In genomic region chr6:54730767-54731665, GRCh38 we compare ENCODE assay signal across 28 cellular contexts.
"Had no signal": no experiment of that assay in that cellular context is flagged by ENCODE, and none has a peak within 500 bp of the region (broad histone marks: within the 10 kb centered on the region; RNA-seq: fewer than 3 reads in every experiment).

No MANE protein-coding gene starts in this region.

- H3K27ac Mint-ChIP-seq: activated B cell treated with CpG ODN at 0.5 μM for 24 hours; activated CD4-positive, alpha-beta T cell treated with anti-CD3 and anti-CD28 coated beads, Interleukin-2, amount 10 ng/mL, durations not matched to agents 24 days and 14 days; activated CD8-positive, alpha-beta memory T cell treated with anti-CD3 and anti-CD28 coated beads, Interleukin-2, amount 10 ng/mL, durations not matched to agents 7 days and 5 days; activated naive CD4-positive, alpha-beta T cell treated with anti-CD3 and anti-CD28 coated beads, Interleukin-2, amount 50 U/mL, for 24 hours; activated naive CD8-positive, alpha-beta T cell treated with anti-CD3 and anti-CD28 coated beads, Interleukin-2, amount 50 U/mL, for 24 hours; activated T-cell treated with anti-CD3 and anti-CD28 coated beads, Interleukin-2, amount 50 U/mL, for 24 hours; activated T-helper 1 cell treated with anti-CD3 and anti-CD28 coated beads, Interleukin-12 subunit alpha, Interleukin-12 subunit beta, Interleukin-2, Interleukin-4 antibody, amounts not matched to agents 30 ng/mL and 10 ng/mL and 1 ng/mL, durations not matched to agents 14 hours and 24 hours and 36 hours; T-helper 1 cell treated with Interleukin-12 subunit alpha and Interleukin-12 subunit beta and Interleukin-4 antibody, amounts not matched to agents 30 μg/mL and 1 μg/mL, for 36 hours had no signal

- H3K27me3 ChIP-seq: ascending aorta, body of pancreas, SJSA1 had no signal

- H3K9me3 ChIP-seq: ascending aorta, body of pancreas, SJSA1 had no signal

- H3K4me1 Mint-ChIP-seq: activated B cell treated with CpG ODN at 0.5 μM for 24 hours; activated CD4-positive, alpha-beta T cell treated with anti-CD3 and anti-CD28 coated beads, Interleukin-2, amount 10 ng/mL, durations not matched to agents 24 days and 14 days; activated CD8-positive, alpha-beta memory T cell treated with anti-CD3 and anti-CD28 coated beads, Interleukin-2, amount 10 ng/mL, durations not matched to agents 7 days and 5 days; activated naive CD4-positive, alpha-beta T cell treated with anti-CD3 and anti-CD28 coated beads, Interleukin-2, amount 50 U/mL, for 24 hours; activated naive CD8-positive, alpha-beta T cell treated with anti-CD3 and anti-CD28 coated beads, Interleukin-2, amount 50 U/mL, for 24 hours had no signal

- H3K9ac ChIP-seq: KMS-11 had no signal

- DNase-seq: activated B cell treated with CpG ODN at 0.5 μM for 24 hours; activated CD4-positive, alpha-beta T cell treated with anti-CD3 and anti-CD28 coated beads for 1 hour; activated CD4-positive, alpha-beta T cell treated with anti-CD3 and anti-CD28 coated beads, Interleukin-2, amount 10 ng/mL, durations not matched to agents 24 days and 14 days; activated CD4-positive, alpha-beta T cell treated with anti-CD3 and anti-CD28 coated beads, Interleukin-2, amount 50 U/mL, for 48 hours; activated CD8-positive, alpha-beta memory T cell treated with anti-CD3 and anti-CD28 coated beads, Interleukin-2, amount 10 ng/mL, durations not matched to agents 7 days and 5 days; activated effector memory CD4-positive, alpha-beta T cell treated with Interleukin-2 at 50 U/mL for 16 hours; activated naive CD4-positive, alpha-beta T cell; activated naive CD8-positive, alpha-beta T cell treated with anti-CD3 and anti-CD28 coated beads, Interleukin-2, amount 50 U/mL, for 24 hours; activated T-cell treated with anti-CD3 and anti-CD28 coated beads, Interleukin-2, amount 50 U/mL, for 24 hours; amniotic stem cell; body of pancreas; MM.1S; NCI-H1105; NCI-H1436; NCI-H187; NCI-H2081; NCI-H446; NCI-H524; SHP77 had no signal

- H3K27me3 Mint-ChIP-seq: activated B cell treated with CpG ODN at 0.5 μM for 24 hours; activated CD4-positive, alpha-beta T cell treated with anti-CD3 and anti-CD28 coated beads, Interleukin-2, amount 10 ng/mL, durations not matched to agents 24 days and 14 days; activated CD8-positive, alpha-beta memory T cell treated with anti-CD3 and anti-CD28 coated beads, Interleukin-2, amount 10 ng/mL, durations not matched to agents 7 days and 5 days; activated naive CD4-positive, alpha-beta T cell treated with anti-CD3 and anti-CD28 coated beads, Interleukin-2, amount 50 U/mL, for 24 hours; activated naive CD8-positive, alpha-beta T cell treated with anti-CD3 and anti-CD28 coated beads, Interleukin-2, amount 50 U/mL, for 24 hours; activated T-cell treated with anti-CD3 and anti-CD28 coated beads, Interleukin-2, amount 50 U/mL, for 24 hours had no signal

- H3K4me3 Mint-ChIP-seq: activated B cell treated with CpG ODN at 0.5 μM for 24 hours; activated CD4-positive, alpha-beta T cell treated with anti-CD3 and anti-CD28 coated beads, Interleukin-2, amount 10 ng/mL, durations not matched to agents 24 days and 14 days; activated CD8-positive, alpha-beta memory T cell treated with anti-CD3 and anti-CD28 coated beads, Interleukin-2, amount 10 ng/mL, durations not matched to agents 7 days and 5 days; activated naive CD4-positive, alpha-beta T cell treated with anti-CD3 and anti-CD28 coated beads, Interleukin-2, amount 50 U/mL, for 24 hours; activated naive CD8-positive, alpha-beta T cell treated with anti-CD3 and anti-CD28 coated beads, Interleukin-2, amount 50 U/mL, for 24 hours; activated T-cell treated with anti-CD3 and anti-CD28 coated beads, Interleukin-2, amount 50 U/mL, for 24 hours; activated T-helper 1 cell treated with anti-CD3 and anti-CD28 coated beads, Interleukin-12 subunit alpha, Interleukin-12 subunit beta, Interleukin-2, Interleukin-4 antibody, amounts not matched to agents 30 ng/mL and 10 ng/mL and 1 ng/mL, durations not matched to agents 14 hours and 24 hours and 36 hours; T-helper 1 cell treated with Interleukin-12 subunit alpha and Interleukin-12 subunit beta and Interleukin-4 antibody, amounts not matched to agents 30 μg/mL and 1 μg/mL, for 36 hours had no signal

- H3K4me2 ChIP-seq: KMS-11 had no signal

- H3K27ac ChIP-seq: ascending aorta, body of pancreas, KMS-11, SJSA1 had no signal

- H3K9me3 Mint-ChIP-seq: activated CD4-positive, alpha-beta T cell treated with anti-CD3 and anti-CD28 coated beads, Interleukin-2, amount 10 ng/mL, durations not matched to agents 24 days and 14 days had no signal

- H3K36me3 ChIP-seq: ascending aorta, SJSA1 had no signal

- H3K4me3 ChIP-seq: ascending aorta, body of pancreas, SJSA1 had no signal

- ATAC-seq: activated CD8-positive, alpha-beta memory T cell treated with anti-CD3 and anti-CD28 coated beads, Interleukin-2, amount 10 ng/mL, durations not matched to agents 7 days and 5 days; activated naive CD8-positive, alpha-beta T cell treated with anti-CD3 and anti-CD28 coated beads, Interleukin-2, amount 50 U/mL, for 24 hours; body of pancreas had no signal

- H3K36me3 Mint-ChIP-seq: activated CD8-positive, alpha-beta memory T cell treated with anti-CD3 and anti-CD28 coated beads, Interleukin-2, amount 10 ng/mL, durations not matched to agents 7 days and 5 days; activated naive CD4-positive, alpha-beta T cell treated with anti-CD3 and anti-CD28 coated beads, Interleukin-2, amount 50 U/mL, for 24 hours had no signal

- FAIRE-seq: bronchial epithelial cell, RCC 7860, TTC549 had no signal

- H3K4me1 ChIP-seq: ascending aorta, body of pancreas, SJSA1 had no signal
